In the genomic region with DNA sequence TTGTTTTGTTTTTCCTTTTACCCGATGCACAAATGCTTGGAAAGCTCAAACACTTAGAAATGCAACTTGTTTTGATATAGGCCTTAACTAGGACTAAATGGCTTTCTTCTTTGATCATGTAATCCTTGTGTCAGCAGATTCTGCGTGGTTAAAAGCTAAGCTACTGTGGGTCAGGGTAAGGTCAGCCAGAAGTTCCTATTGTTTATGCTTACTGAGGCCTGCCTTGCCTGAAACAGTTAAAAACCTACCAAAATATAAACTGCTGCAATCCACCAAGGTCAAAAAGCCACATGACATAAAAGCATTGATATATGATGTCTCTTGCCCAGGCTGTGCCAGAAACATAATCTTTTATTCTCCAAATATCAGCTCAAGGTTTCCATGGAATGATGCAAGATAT, we compare ENCODE assay signal across 1 cellular context.
A peak's percentile ranks its signal among the peaks of the same experiment; 100 is the strongest.
TF ChIP-seq lines count a peak whose summit lies in the region.

No MANE protein-coding gene starts in this region.

TF ChIP-seq in IMR-90, 13 proteins besides CTCF, POLR2A, EP300 and RAD21:
- TF ChIP-seq CHD1 (IDR thresholded peaks at IDR 0.05; ENCODE audit: low read depth, low read length) = no peak
- peak; percentile 38; the same call in 1 of the 2 replicates for TF ChIP-seq MAFK (IDR thresholded peaks at IDR 0.05; ENCODE audit: low read depth, low read length)
